Comparison of ENCODE assay signal across 29 cellular contexts in the genomic region with DNA sequence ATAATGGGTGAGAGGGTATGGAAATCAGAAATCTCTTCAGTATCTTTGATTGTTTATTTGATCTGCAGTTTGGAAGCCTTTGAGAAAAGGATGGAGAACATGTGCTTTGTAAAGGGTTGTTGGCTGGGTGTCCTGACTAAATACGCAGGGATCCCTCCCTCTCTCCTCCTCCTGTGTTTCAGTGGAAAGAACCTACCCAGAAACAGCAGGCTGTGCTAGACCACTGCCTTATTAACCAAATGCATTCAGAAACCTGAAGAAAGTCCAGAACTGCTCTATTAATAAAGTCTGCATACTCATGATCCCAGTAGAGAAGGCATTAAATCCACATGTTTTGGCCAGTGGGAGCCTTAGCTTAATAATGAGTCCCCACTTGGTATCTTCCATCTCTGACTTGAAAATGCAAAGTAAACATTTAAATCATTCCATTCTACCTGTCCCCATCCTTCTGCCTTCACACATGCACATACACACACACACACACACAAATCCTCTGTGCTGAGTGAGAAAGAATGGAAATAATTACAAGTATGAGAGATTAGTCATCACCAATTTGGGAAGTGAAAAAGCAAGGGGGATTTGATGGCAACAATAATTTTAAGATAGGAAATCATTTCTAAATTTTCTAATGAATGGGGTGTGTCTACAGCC. TPM values are rescaled to one million over a fixed set of nuclear protein-coding genes. Genes with fewer than 3 reads are reported as not detected.
DNase-seq lines count a peak whose midpoint lies in the region; ATAC-seq, FAIRE-seq and TF ChIP-seq lines count a peak whose summit lies in the region.
"Had no signal": no experiment of that assay in that cellular context is flagged by ENCODE, and none has a peak within 500 bp of the region (broad histone marks: within the 10 kb centered on the region; RNA-seq: fewer than 3 reads in every experiment).

No MANE protein-coding gene starts in this region.

- CTCF ChIA-PET in A549 (lab: Yijun Ruan, JAX), result interaction anchor here (0.6 kb wide), 1 partner anchor 12 kb away, joined by 3 read pairs; no protein-coding TSS in a partner anchor
- CTCF ChIA-PET in activated CD8-positive, alpha-beta T cell treated with anti-CD3 and anti-CD28 coated beads for 36 hours (lab: Charles Lee), result no interaction called here

- no peaks in the 10 kb centered on the region for H3K4me1 Mint-ChIP-seq in activated CD8-positive, alpha-beta T cell treated with anti-CD3 and anti-CD28 coated beads for 36 hours (ENCODE audit: low read depth)
- H3K4me1 Mint-ChIP-seq: CD4-positive, CD25-positive, alpha-beta regulatory T cell had no signal

- H3K4me3 ChIP-seq in A549, result no peak overlapping the region
- H3K4me3 ChIP-seq in adipocyte (ENCODE audit: low read length), result no peak overlapping the region
- H3K4me3 ChIP-seq: SK-N-MC, skin epidermis had no signal

- H3K9ac ChIP-seq in adipocyte (ENCODE audit: low read length), result no peak overlapping the region
- H3K9ac ChIP-seq: KMS-11 had no signal

- ATAC-seq in A549 (no peak), foreskin keratinocyte (no peak), GM18498 (IDR thresholded peaks at IDR 0.05; ENCODE audit: unreplicated experiment) (no peak), HG03025 (IDR thresholded peaks at IDR 0.05; ENCODE audit: low FRiP score, unreplicated experiment) (no peak)
- no peak for ATAC-seq in activated CD8-positive, alpha-beta T cell treated with anti-CD3 and anti-CD28 coated beads for 36 hours
- ATAC-seq: natural killer cell treated with Interleukin-12 subunit alpha and Interleukin-12 subunit beta and Interleukin-15 and Interleukin-18, amount 100 ng/mL, for 72 hours; WTC11 had no signal

- no peaks in the 10 kb centered on the region for H3K9me3 Mint-ChIP-seq in activated CD8-positive, alpha-beta T cell treated with anti-CD3 and anti-CD28 coated beads for 36 hours
- H3K9me3 Mint-ChIP-seq: natural killer cell treated with Interleukin-12 subunit alpha and Interleukin-12 subunit beta and Interleukin-15 and Interleukin-18, amount 100 ng/mL, for 72 hours; T-helper 2 cell treated with Interferon-gamma antibody and Interleukin-4, amounts not matched to agents 5 μg/mL and 100 μg/mL, for 36 hours had no signal

- H3K27me3 ChIP-seq in adipocyte (replicated peaks; ENCODE audit: control insufficient read depth, insufficient read depth, low read length), result no peaks in the 10 kb centered on the region
- H3K27me3 ChIP-seq in foreskin keratinocyte, result no peaks in the 10 kb centered on the region

- TF ChIP-seq POLR2A in A549 (IDR thresholded peaks at IDR 0.05; ENCODE audit: low read length) (no peak), GM12892 (IDR thresholded peaks at IDR 0.05; ENCODE audit: low read depth, low read length) (no peak)

- peak overlapping the region in 1 of 2 experiments; percentile 48; a peak in 2 of 6 replicates for H3K27ac ChIP-seq in A549
- H3K27ac ChIP-seq in foreskin keratinocyte, result no peak overlapping the region
- H3K27ac ChIP-seq: KMS-11, SK-N-MC, skin epidermis had no signal

- TF ChIP-seq CTCF in A549 (IDR thresholded peaks at IDR 0.05) (no peak), foreskin keratinocyte (conservative IDR thresholded peaks at IDR 0.05) (no peak)
- TF ChIP-seq CTCF in activated CD8-positive, alpha-beta T cell treated with anti-CD3 and anti-CD28 coated beads for 36 hours (IDR thresholded peaks at IDR 0.05), result no peak

- POLR2A ChIA-PET in A549 (lab: Yijun Ruan, JAX), result no interaction called here
- POLR2A ChIA-PET in activated CD8-positive, alpha-beta T cell treated with anti-CD3 and anti-CD28 coated beads for 36 hours (lab: Charles Lee), result no interaction called here

- no peak overlapping the region for H3K27ac Mint-ChIP-seq in activated CD8-positive, alpha-beta T cell treated with anti-CD3 and anti-CD28 coated beads for 36 hours
- H3K27ac Mint-ChIP-seq: CD4-positive, CD25-positive, alpha-beta regulatory T cell; natural killer cell treated with Interleukin-12 subunit alpha and Interleukin-12 subunit beta and Interleukin-15 and Interleukin-18, amount 100 ng/mL, for 72 hours; T-helper 2 cell treated with Interferon-gamma antibody and Interleukin-4, amounts not matched to agents 5 μg/mL and 100 μg/mL, for 36 hours; WTC11 had no signal

- H3K36me3 Mint-ChIP-seq in activated CD8-positive, alpha-beta T cell treated with anti-CD3 and anti-CD28 coated beads for 36 hours (ENCODE audit: low read depth), result no peaks in the 10 kb centered on the region
- H3K36me3 Mint-ChIP-seq: CD4-positive, CD25-positive, alpha-beta regulatory T cell; natural killer cell treated with Interleukin-12 subunit alpha and Interleukin-12 subunit beta and Interleukin-15 and Interleukin-18, amount 100 ng/mL, for 72 hours; WTC11 had no signal

- intact Hi-C loops in activated CD8-positive, alpha-beta T cell treated with anti-CD3 and anti-CD28 coated beads for 36 hours (cut with micrococcal nuclease), result no loop called here

- peaks cover 6% of the 10 kb centered on the region; the same call in 1 of the 3 replicates for H3K4me1 ChIP-seq in A549
- H3K4me1 ChIP-seq in adipocyte (ENCODE audit: control insufficient read depth, insufficient read depth, low read length), result no peaks in the 10 kb centered on the region
- no peaks in the 10 kb centered on the region for H3K4me1 ChIP-seq in foreskin keratinocyte

- no peak for DNase-seq in A549 (ENCODE audit: low read depth in 1 of 2, low spot score in 1 of 2)
- DNase-seq in GM12892 (ENCODE audit: insufficient read length), result no peak
- peak; percentile 20 for DNase-seq in adipocyte (ENCODE audit: low read depth)
- peak; percentile 9 to 17 for DNase-seq in foreskin keratinocyte
- no peak for DNase-seq in stimulated activated CD4-positive, alpha-beta T cell treated with anti-CD3 and anti-CD28 coated beads, Interleukin-4, amount 100 ng/mL, for 1 hour
- no peak for DNase-seq in activated CD8-positive, alpha-beta T cell treated with anti-CD3 and anti-CD28 coated beads for 36 hours
- DNase-seq: activated CD4-positive, alpha-beta T cell treated with anti-CD3 and anti-CD28 coated beads, Interleukin-2, amount 50 U/mL, for 48 hours; activated gamma-delta T cell; activated T-cell treated with anti-CD3 and anti-CD28 coated beads for 4 hours; CD4-positive, CD25-positive, alpha-beta regulatory T cell; DMS 273 treated with DMSO at 0.1 percent for 48 hours; glutamatergic neuron; NCI-H1048; NCI-H2029 had no signal

- H3K4me2 ChIP-seq in A549, result no peak overlapping the region
- H3K4me2 ChIP-seq: KMS-11 had no signal

- 91% methylated on average over 1 of the region's 1 CpG for whole genome bisulfite sequencing in A549 (ENCODE audit: missing lambda C conversion rate)

- H3K36me3 ChIP-seq in adipocyte (ENCODE audit: control insufficient read depth, insufficient read depth, low read length, severe bottlenecking), result no peaks in the 10 kb centered on the region

- TF ChIP-seq RAD21 in A549 (conservative IDR thresholded peaks at IDR 0.05 in 1 of 2, IDR thresholded peaks at IDR 0.05 in 1 of 2), result no peak

- H3K27me3 Mint-ChIP-seq in activated CD8-positive, alpha-beta T cell treated with anti-CD3 and anti-CD28 coated beads for 36 hours, result peaks cover 2% of the 10 kb centered on the region

- no peak for TF ChIP-seq EP300 in A549 (IDR thresholded peaks at IDR 0.05)

- no peak overlapping the region for H3K4me3 Mint-ChIP-seq in activated CD8-positive, alpha-beta T cell treated with anti-CD3 and anti-CD28 coated beads for 36 hours
- H3K4me3 Mint-ChIP-seq: CD4-positive, CD25-positive, alpha-beta regulatory T cell; natural killer cell treated with Interleukin-12 subunit alpha and Interleukin-12 subunit beta and Interleukin-15 and Interleukin-18, amount 100 ng/mL, for 72 hours; T-helper 2 cell treated with Interferon-gamma antibody and Interleukin-4, amounts not matched to agents 5 μg/mL and 100 μg/mL, for 36 hours; WTC11 had no signal

- peak; percentile 7 for FAIRE-seq in A549 (lab: Jason Lieb, UNC)
- peak; percentile 27 for FAIRE-seq in GM12892 (lab: Jason Lieb, UNC)
- FAIRE-seq: G401.6 had no signal

- H3K9me3 ChIP-seq in A549 (no peaks in the 10 kb centered on the region; the same call in 2 of the 3 replicates), adipocyte (ENCODE audit: control insufficient read depth, low read length) (no peaks in the 10 kb centered on the region)

TF ChIP-seq in A549, 52 proteins besides CTCF, POLR2A, EP300 and RAD21:
- TF ChIP-seq HOXB5 (CRISPR knock-in tag; IDR thresholded peaks at IDR 0.05) (no peak), EHF (CRISPR knock-in tag; IDR thresholded peaks at IDR 0.05) (no peak), TFCP2L1 (CRISPR knock-in tag; IDR thresholded peaks at IDR 0.05) (no peak), FOXS1 (CRISPR knock-in tag; IDR thresholded peaks at IDR 0.05) (no peak), MYC (IDR thresholded peaks at IDR 0.05; ENCODE audit: borderline replicate concordance, low read length) (no peak), CHD2 (IDR thresholded peaks at IDR 0.05; ENCODE audit: low read length, partially characterized antibody) (no peak), JUN (IDR thresholded peaks at IDR 0.05) (no peak)
TF ChIP-seq in A549: peak in this region for 0.

RNA-seq across cellular contexts. Expression of gene LECT2, which starts 10.0 kb away (rescaled TPM):
- polyA plus RNA-seq in A549 (2011; rRNA removed) (not detected in 2 replicates), A549 (2017; fragmentation: RNase III; extraction: RNeasy Plus Mini Kit Qiagen cat#74134 plus additional on column Dnase treatment) (not detected in 3 replicates), foreskin keratinocyte (not detected in 2 replicates)
- not detected in 2 replicates for polyA plus RNA-seq in A549 (2012; cell fraction: cytosol; rRNA removed)
- polyA plus RNA-seq in A549 (2012; cell fraction: nucleus; rRNA removed), result not detected in 2 replicates
- polyA minus RNA-seq in A549 (2011; rRNA and poly(A)+ RNA removed), result not detected in 2 replicates
- polyA plus RNA-seq in GM12892 (2012; ENCODE audit: missing spikeins), result not detected
- not detected in 2 replicates for total RNA-seq in foreskin keratinocyte
- not detected for total RNA-seq in activated CD8-positive, alpha-beta T cell treated with anti-CD3 and anti-CD28 coated beads for 36 hours
- total RNA-seq: cardiac septum; CD4-positive, CD25-positive, alpha-beta regulatory T cell; epithelial cell of proximal tubule; H4; HT-29; mesenteric fat pad; natural killer cell treated with Interleukin-12 subunit alpha and Interleukin-12 subunit beta and Interleukin-15 and Interleukin-18, amount 100 ng/mL, for 72 hours; urinary bladder; WTC11 had no signal
- polyA plus RNA-seq: CD4-positive, CD25-positive, alpha-beta regulatory T cell; urinary bladder had no signal

Comparison
In these comparisons a context has a peak if more than half of its experiments do, and no peak if none do; other contexts are left out.
1. DNase-seq: peak in adipocyte (single experiment) and foreskin keratinocyte (2 of 2); none in A549 (0 of 2), GM12892 (single experiment), stimulated activated CD4-positive, alpha-beta T cell treated with anti-CD3 and anti-CD28 coated beads, Interleukin-4, amount 100 ng/mL, for 1 hour (single experiment) and activated CD8-positive, alpha-beta T cell treated with anti-CD3 and anti-CD28 coated beads for 36 hours (single experiment).